8 cellular contexts compared by ENCODE assay signal in the genomic region with DNA sequence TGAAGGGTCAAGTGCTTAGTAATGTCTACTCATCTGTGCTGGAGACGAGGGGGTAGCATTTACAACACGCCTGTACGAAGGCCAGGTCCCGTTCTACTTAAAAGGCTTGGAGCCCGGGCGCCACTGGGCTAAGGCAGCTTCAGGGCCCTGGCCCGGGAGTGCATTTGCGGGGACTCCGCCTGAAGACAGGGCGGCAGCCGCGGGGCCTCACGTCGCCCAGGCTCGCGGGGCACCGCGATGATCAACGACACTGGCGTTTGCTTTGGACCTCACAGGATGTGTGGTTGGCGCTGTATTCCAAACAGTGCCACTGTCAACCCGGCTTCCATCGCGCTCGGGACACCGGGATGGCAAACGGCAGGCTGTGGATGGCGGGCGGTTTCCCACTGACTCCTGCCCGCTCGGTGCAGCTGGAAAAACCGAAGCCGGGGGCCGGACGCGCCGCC. TPM values are rescaled to one million over a fixed set of nuclear protein-coding genes. Genes with fewer than 3 reads are reported as not detected.
DNase-seq lines count a peak whose midpoint lies in the region; ATAC-seq and TF ChIP-seq lines count a peak whose summit lies in the region.

No MANE protein-coding gene starts in this region.

- peak overlapping the region; percentile 92 for H3K27ac ChIP-seq in cardiac muscle cell

- DNase-seq in BE2C (peak; percentile 67), HUDEP-2 (lab: John Stamatoyannopoulos, UW; ENCODE audit: unreplicated experiment in 76 of 76) (peak in 47 of 76 experiments; percentile 4 to 67 (median 35)), SK-MEL-5 (ENCODE audit: low read depth, low spot score) (peak; percentile 53), cardiac muscle cell (ENCODE audit: low read depth in 1 of 2, low spot score in 1 of 2) (peak; percentile 57 to 69), posterior cingulate gyrus (peak in 9 of 10 donors; percentile 28 to 92 (median 60))

- H3K36me3 Mint-ChIP-seq in activated naive CD8-positive, alpha-beta T cell = no peaks in the 10 kb centered on the region

- peak overlapping the region; percentile 94 for H3K27ac Mint-ChIP-seq in activated naive CD8-positive, alpha-beta T cell

- H3K9me3 ChIP-seq in BE2C (no peaks in the 10 kb centered on the region), cardiac muscle cell (ENCODE audit: low read depth) (no peaks in the 10 kb centered on the region)

- no peaks in the 10 kb centered on the region for H3K27me3 ChIP-seq in BE2C
- H3K27me3 ChIP-seq in cardiac muscle cell = no peaks in the 10 kb centered on the region

- intact Hi-C loops in posterior cingulate gyrus (cut with DNase I) = loop anchor here (1.0 to 5.0 kb wide), 2 partner anchors 79 to 1290 kb away; a partner anchor contains a TSS

- H3K4me1 ChIP-seq in BE2C = peaks cover 5% of the 10 kb centered on the region; the same call in 1 of the 2 replicates
- peaks cover 30% of the 10 kb centered on the region for H3K4me1 ChIP-seq in cardiac muscle cell (ENCODE audit: low read depth)

- no peaks in the 10 kb centered on the region for H3K9me3 Mint-ChIP-seq in activated naive CD8-positive, alpha-beta T cell (ENCODE audit: low read depth)

- no peak for TF ChIP-seq CTCF in BE2C (IDR thresholded peaks at IDR 0.05; ENCODE audit: low read depth, low read length)
- no peak for TF ChIP-seq CTCF in cardiac muscle cell (IDR thresholded peaks at IDR 0.05; ENCODE audit: low read depth, low read length)

- H3K4me1 Mint-ChIP-seq in activated naive CD8-positive, alpha-beta T cell (ENCODE audit: low read depth) = peaks cover 32% of the 10 kb centered on the region

- in situ Hi-C loops in SK-MEL-5 (cut with HindIII; ENCODE audit: low pct_unique_long_range_greater_than_20kb, low sequenced_read_pairs) = no loop called here

- peak; percentile 9 for ATAC-seq in GM19328 (IDR thresholded peaks at IDR 0.05; ENCODE audit: unreplicated experiment)
- no peak for ATAC-seq in HG03039 (IDR thresholded peaks at IDR 0.05; ENCODE audit: unreplicated experiment)

- H3K4me3 ChIP-seq in BE2C (ENCODE audit: low read depth, low read length) (peak overlapping the region; percentile 78), cardiac muscle cell (peak overlapping the region; percentile 59)

- H3K4me3 Mint-ChIP-seq in activated naive CD8-positive, alpha-beta T cell = peak overlapping the region; percentile 89

- H3K36me3 ChIP-seq in BE2C = peaks cover 12% of the 10 kb centered on the region
- no peaks in the 10 kb centered on the region for H3K36me3 ChIP-seq in cardiac muscle cell

- no peaks in the 10 kb centered on the region for H3K27me3 Mint-ChIP-seq in activated naive CD8-positive, alpha-beta T cell

RNA-seq across cellular contexts. Expression of a gene that starts 1.1 kb away (rescaled TPM):
- polyA plus RNA-seq in BE2C (2012; ENCODE audit: insufficient read depth, insufficient read length, low read depth) = 39.4 TPM
- total RNA-seq in SK-MEL-5 (2014; rRNA removed; shearing (Covaris generic)) = 5.5 and 8.9 TPM in 2 replicates
- polyA plus RNA-seq in SK-MEL-5 (2015; cell fraction: cytosol; rRNA removed) = 20.6 and 31.2 TPM in 2 replicates
- 83.5 and 91.7 TPM in 2 replicates for polyA plus RNA-seq in SK-MEL-5 (2015; cell fraction: nucleus; rRNA removed)
- total RNA-seq in cardiac muscle cell = 10.1 and 27.0 TPM in 2 replicates
- 6.7 and 10.9 TPM in 2 replicates for polyA plus RNA-seq in cardiac muscle cell
